In the genomic region with DNA sequence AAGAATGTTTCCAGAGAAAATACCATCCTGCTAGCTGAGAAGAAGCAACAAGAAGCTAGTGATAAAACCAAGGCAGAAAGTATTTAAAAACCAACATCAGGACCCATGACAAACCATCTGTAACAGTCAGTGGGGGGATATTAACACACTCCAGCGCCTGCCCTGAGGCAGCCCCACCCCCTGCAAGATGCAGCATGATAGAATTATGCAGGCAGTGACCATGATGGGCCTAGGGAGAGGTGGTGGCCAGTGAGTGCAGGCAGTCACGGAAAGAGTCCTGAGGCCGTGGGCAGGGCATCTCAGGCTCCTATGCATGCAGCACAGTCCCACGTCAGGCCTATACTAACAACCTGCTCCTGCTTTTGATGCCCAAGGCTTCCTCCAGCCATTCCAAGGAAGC, we compare ENCODE assay signal across 21 cellular contexts.
DNase-seq lines count a peak whose midpoint lies in the region; ATAC-seq and TF ChIP-seq lines count a peak whose summit lies in the region.
"Had no signal": no experiment of that assay in that cellular context is flagged by ENCODE, and none has a peak within 500 bp of the region (broad histone marks: within the 10 kb centered on the region; RNA-seq: fewer than 3 reads in every experiment).

No MANE protein-coding gene starts in this region.

- H3K14ac ChIP-seq in neuronal stem cell (ENCODE audit: low read length): no peak overlapping the region

- H3K4me1 ChIP-seq in neuronal stem cell (ENCODE audit: control insufficient read depth in 2 of 2, insufficient read depth in 1 of 2, low read depth in 1 of 2, low read length in 2 of 2) (no peaks in the 10 kb centered on the region), smooth muscle cell (ENCODE audit: low read depth) (no peaks in the 10 kb centered on the region)
- H3K4me1 ChIP-seq: BE2C, BLaER1 had no signal

- no peak for TF ChIP-seq POLR2A in GM18505 (IDR thresholded peaks at IDR 0.05; ENCODE audit: borderline replicate concordance, extremely low read depth, insufficient read depth, insufficient read length)

- TF ChIP-seq CTCF in smooth muscle cell (IDR thresholded peaks at IDR 0.05; ENCODE audit: borderline replicate concordance, insufficient read depth, poor library complexity, severe bottlenecking): no peak

- H3K4me3 ChIP-seq in neuronal stem cell (ENCODE audit: low read length in 2 of 2) (no peak overlapping the region), smooth muscle cell (no peak overlapping the region)
- H3K4me3 ChIP-seq: BLaER1, GM12878 had no signal

- H4K91ac ChIP-seq in neuronal stem cell (ENCODE audit: low read depth, low read length, poor library complexity): no peak overlapping the region

- no peak overlapping the region for H2AK5ac ChIP-seq in neuronal stem cell (ENCODE audit: low read depth, low read length)

- H3K9me3 Mint-ChIP-seq in activated naive CD4-positive, alpha-beta T cell treated with anti-CD3 and anti-CD28 coated beads, Interleukin-2, amount 50 U/mL, for 72 hours: no peaks in the 10 kb centered on the region
- H3K9me3 Mint-ChIP-seq: CD4-positive, alpha-beta memory T cell; CD8-positive, alpha-beta memory T cell had no signal

- H3K36me3 ChIP-seq in neuronal stem cell (replicated peaks in 1 of 2; ENCODE audit: control insufficient read depth in 2 of 2, insufficient read depth in 2 of 2, low read length in 2 of 2): no peaks in the 10 kb centered on the region
- no peaks in the 10 kb centered on the region for H3K36me3 ChIP-seq in smooth muscle cell (ENCODE audit: low read depth)
- H3K36me3 ChIP-seq: BE2C, BLaER1 had no signal

- H3K27me3 ChIP-seq in neuronal stem cell (ENCODE audit: control insufficient read depth in 3 of 3, insufficient read depth in 3 of 3, low read depth in 1 of 3, low read length in 3 of 3) (no peaks in the 10 kb centered on the region), smooth muscle cell (ENCODE audit: low read depth) (no peaks in the 10 kb centered on the region)
- H3K27me3 ChIP-seq: BE2C, BLaER1 had no signal

- H3K4me2 ChIP-seq in neuronal stem cell (ENCODE audit: insufficient read depth, low read length, poor library complexity, severe bottlenecking) (no peak overlapping the region), smooth muscle cell (no peak overlapping the region)
- H3K4me2 ChIP-seq: BLaER1 had no signal

- H3K79me1 ChIP-seq in neuronal stem cell (ENCODE audit: low read depth, low read length): no peaks in the 10 kb centered on the region

- H2BK5ac ChIP-seq in neuronal stem cell (ENCODE audit: low read length): no peak overlapping the region

- no peak overlapping the region for H2BK15ac ChIP-seq in neuronal stem cell (ENCODE audit: low read length)

- H2BK12ac ChIP-seq in neuronal stem cell (ENCODE audit: low read length): no peak overlapping the region

- DNase-seq in Caki2 (ENCODE audit: low read depth) (peak; percentile 12), GM03348 (ENCODE audit: low spot score) (peak; percentile 0), neuronal stem cell (ENCODE audit: low spot score) (no peak), smooth muscle cell (lab: John Stamatoyannopoulos, UW; ENCODE audit: unreplicated experiment) (no peak)
- no peak for DNase-seq in activated naive CD4-positive, alpha-beta T cell treated with anti-CD3 and anti-CD28 coated beads, Interleukin-2, amount 50 U/mL, for 72 hours (ENCODE audit: low spot score in 2 of 2)
- no peak for DNase-seq in NK-92 treated with Interleukin-12 subunit alpha and Interleukin-12 subunit beta, amount 100 ng/mL, for 24 hours (lab: John Stamatoyannopoulos, UW)
- DNase-seq: 8988T; ACHN; BE2C; C1 segment of cervical spinal cord; Calu3; CD4-positive, alpha-beta memory T cell; CD4-positive, CD25-positive, alpha-beta regulatory T cell; CD8-positive, alpha-beta memory T cell; COR-L47; DMS79 treated with DMSO at 0.1 percent for 48 hours; GF-D8 had no signal

- H3K18ac ChIP-seq in neuronal stem cell (ENCODE audit: low read length): peak overlapping the region; percentile 13

- H3K9me3 ChIP-seq in neuronal stem cell (replicated peaks in 1 of 2; ENCODE audit: control insufficient read depth in 2 of 2, insufficient read depth in 1 of 2, low read depth in 1 of 2, low read length in 2 of 2) (no peaks in the 10 kb centered on the region), smooth muscle cell (replicated peaks; ENCODE audit: low read depth) (no peaks in the 10 kb centered on the region)
- H3K9me3 ChIP-seq: BE2C, BLaER1 had no signal

- WGBS in neuronal stem cell (ENCODE audit: extremely low coverage in 2 of 2, insufficient read length in 2 of 2, insufficient replicate concordance in 1 of 2), 2 donors: no CpG with 5 or more reads among the region's 4 CpGs
- WGBS in smooth muscle cell (ENCODE audit: low lambda C conversion rate): 74% methylated on average over 4 of the region's 4 CpGs

- no peak overlapping the region for H3K27ac ChIP-seq in neuronal stem cell (replicated peaks; ENCODE audit: low read length)
- peak overlapping the region; percentile 42 for H3K27ac ChIP-seq in smooth muscle cell (ENCODE audit: low read depth)
- H3K27ac ChIP-seq: BLaER1 had no signal

- no peak overlapping the region for H3K4ac ChIP-seq in neuronal stem cell (ENCODE audit: low read length)

- H3K9ac ChIP-seq in neuronal stem cell (ENCODE audit: low read depth, low read length, poor library complexity) (no peak overlapping the region), smooth muscle cell (ENCODE audit: low read depth) (no peak overlapping the region)
- H3K9ac ChIP-seq: BLaER1 had no signal

- H3K27ac Mint-ChIP-seq in activated naive CD4-positive, alpha-beta T cell treated with anti-CD3 and anti-CD28 coated beads, Interleukin-2, amount 50 U/mL, for 72 hours: no peak overlapping the region
- H3K27ac Mint-ChIP-seq: CD14-positive monocyte; CD4-positive, alpha-beta memory T cell; CD4-positive, CD25-positive, alpha-beta regulatory T cell; CD8-positive, alpha-beta memory T cell had no signal

- H4K8ac ChIP-seq in neuronal stem cell (ENCODE audit: low read depth, low read length): no peak overlapping the region

- H4K20me1 ChIP-seq in smooth muscle cell (ENCODE audit: low read depth): no peaks in the 10 kb centered on the region
- H4K20me1 ChIP-seq: BLaER1 had no signal

- no peaks in the 10 kb centered on the region for H3K36me3 Mint-ChIP-seq in activated naive CD4-positive, alpha-beta T cell treated with anti-CD3 and anti-CD28 coated beads, Interleukin-2, amount 50 U/mL, for 72 hours
- H3K36me3 Mint-ChIP-seq: CD14-positive monocyte; CD4-positive, alpha-beta memory T cell; CD4-positive, CD25-positive, alpha-beta regulatory T cell; CD8-positive, alpha-beta memory T cell had no signal

- in situ Hi-C loops in Caki2 (cut with HindIII; ENCODE audit: low pct_unique_long_range_greater_than_20kb, low sequenced_read_pairs): no loop called here

- no peak overlapping the region for H2BK120ac ChIP-seq in neuronal stem cell (ENCODE audit: low read depth, low read length)

- H3K23ac ChIP-seq in neuronal stem cell (ENCODE audit: low read depth, low read length, poor library complexity): no peak overlapping the region

- no peak for ATAC-seq in activated naive CD4-positive, alpha-beta T cell treated with anti-CD3 and anti-CD28 coated beads, Interleukin-2, amount 50 U/mL, for 72 hours
- no peak for ATAC-seq in GM18505 (IDR thresholded peaks at IDR 0.05; ENCODE audit: unreplicated experiment)
- ATAC-seq: GM12878 had no signal

- no peaks in the 10 kb centered on the region for H3K79me2 ChIP-seq in smooth muscle cell (ENCODE audit: low read depth)

- no peaks in the 10 kb centered on the region for H3F3A ChIP-seq in smooth muscle cell (ENCODE audit: low read depth)

- no peak overlapping the region for H2AFZ ChIP-seq in neuronal stem cell (ENCODE audit: low read length)
- no peak overlapping the region for H2AFZ ChIP-seq in smooth muscle cell (ENCODE audit: low read depth)

Comparison
In these comparisons a context has a peak if more than half of its experiments do, and no peak if none do; other contexts are left out.
1. DNase-seq: peak in Caki2 (single experiment) and GM03348 (single experiment); none in neuronal stem cell (single experiment), smooth muscle cell (single experiment), activated naive CD4-positive, alpha-beta T cell treated with anti-CD3 and anti-CD28 coated beads, Interleukin-2, amount 50 U/mL, for 72 hours (0 of 2) and NK-92 treated with Interleukin-12 subunit alpha and Interleukin-12 subunit beta, amount 100 ng/mL, for 24 hours (single experiment).